In genomic region chr12:29612912-29613311, GRCh38 we compare ENCODE assay signal across 2 cellular contexts.
TF ChIP-seq lines count a peak whose summit lies in the region.

No MANE protein-coding gene starts in this region.

TF ChIP-seq in IMR-90, 13 proteins besides CTCF, POLR2A, EP300 and RAD21 (continued from another document):
- TF ChIP-seq FOS (IDR thresholded peaks at IDR 0.05; ENCODE audit: low read depth, low read length) (no peak), NFE2L2 (IDR thresholded peaks at IDR 0.05; ENCODE audit: low read depth, low read length) (no peak), RFX5 (IDR thresholded peaks at IDR 0.05; ENCODE audit: low read depth, low read length) (no peak), USF2 (IDR thresholded peaks at IDR 0.05; ENCODE audit: low read depth, low read length) (no peak), MAFK (IDR thresholded peaks at IDR 0.05; ENCODE audit: low read depth, low read length) (no peak)

TF ChIP-seq in SK-N-SH treated with all-trans-retinoic acid at 6 μM for 48 hours, 23 proteins besides CTCF, POLR2A, EP300 and RAD21 (continued from another document):
- TF ChIP-seq CREB5 (CRISPR knock-in tag; IDR thresholded peaks at IDR 0.05; ENCODE audit: low read depth), result no peak
- no peak for TF ChIP-seq ZFP30 (CRISPR knock-in tag; IDR thresholded peaks at IDR 0.05)
- no peak for TF ChIP-seq RARB (CRISPR knock-in tag; IDR thresholded peaks at IDR 0.05)
- no peak for TF ChIP-seq GLIS3 (CRISPR knock-in tag; IDR thresholded peaks at IDR 0.05)
- no peak for TF ChIP-seq POU6F1 (CRISPR knock-in tag; IDR thresholded peaks at IDR 0.05; ENCODE audit: borderline replicate concordance, low read depth)
- TF ChIP-seq PPARA (CRISPR knock-in tag; IDR thresholded peaks at IDR 0.05; ENCODE audit: borderline replicate concordance), result no peak
- no peak for TF ChIP-seq ZNF8 (CRISPR knock-in tag; IDR thresholded peaks at IDR 0.05)
- TF ChIP-seq TOX (CRISPR knock-in tag; IDR thresholded peaks at IDR 0.05; ENCODE audit: borderline replicate concordance), result no peak
- TF ChIP-seq ZC3H10 (CRISPR knock-in tag; IDR thresholded peaks at IDR 0.05), result no peak
- no peak for TF ChIP-seq ZNF565 (CRISPR knock-in tag; conservative IDR thresholded peaks at IDR 0.05; ENCODE audit: low read depth)
- TF ChIP-seq CSRNP3 (CRISPR knock-in tag; IDR thresholded peaks at IDR 0.05), result no peak
- no peak for TF ChIP-seq TCF4 (CRISPR knock-in tag; IDR thresholded peaks at IDR 0.05; ENCODE audit: borderline replicate concordance)
- no peak for TF ChIP-seq PATZ1 (CRISPR knock-in tag; IDR thresholded peaks at IDR 0.05; ENCODE audit: borderline replicate concordance)
- no peak for TF ChIP-seq TSHZ2 (CRISPR knock-in tag; IDR thresholded peaks at IDR 0.05)
- no peak for TF ChIP-seq OSR1 (CRISPR knock-in tag; IDR thresholded peaks at IDR 0.05)
- TF ChIP-seq ESRRG (CRISPR knock-in tag; IDR thresholded peaks at IDR 0.05), result no peak
- TF ChIP-seq SNAI2 (CRISPR knock-in tag; IDR thresholded peaks at IDR 0.05), result no peak
- TF ChIP-seq CSDC2 (CRISPR knock-in tag; IDR thresholded peaks at IDR 0.05), result no peak
TF ChIP-seq in SK-N-SH treated with all-trans-retinoic acid at 6 μM for 48 hours: peak in this region for 0.
